In genomic region chr9:91678807-91679206, GRCh38 we compare ENCODE assay signal across 25 cellular contexts.
"Had no signal": no experiment of that assay in that cellular context is flagged by ENCODE, and none has a peak within 500 bp of the region (broad histone marks: within the 10 kb centered on the region; RNA-seq: fewer than 3 reads in every experiment).

No MANE protein-coding gene starts in this region.

- H3K9me3 ChIP-seq: psoas muscle, tibial nerve, vagina had no signal

- H3K27ac Mint-ChIP-seq: activated CD4-positive, alpha-beta T cell treated with anti-CD3 and anti-CD28 coated beads, Interleukin-2, amount 10 ng/mL, durations not matched to agents 7 days and 5 days; activated CD8-positive, alpha-beta memory T cell treated with anti-CD3 and anti-CD28 coated beads, Interleukin-2, amount 10 ng/mL, durations not matched to agents 7 days and 5 days; activated CD8-positive, alpha-beta T cell treated with anti-CD3 and anti-CD28 coated beads for 36 hours; activated naive CD4-positive, alpha-beta T cell treated with anti-CD3 and anti-CD28 coated beads, Interleukin-2, amount 50 U/mL, for 24 hours; brain; immature natural killer cell; natural killer cell treated with Interleukin-12 subunit alpha and Interleukin-12 subunit beta and Interleukin-15 and Interleukin-18, amount 100 ng/mL, for 72 hours; stimulated activated effector memory CD8-positive, alpha-beta T cell treated with anti-CD3 and anti-CD28 coated beads, Interleukin-12 subunit alpha, Interleukin-12 subunit beta, amount 100 ng/mL, for 72 hours; stimulated activated naive CD8-positive, alpha-beta T cell treated with anti-CD3 and anti-CD28 coated beads, Interleukin-15, amount 100 ng/mL, for 72 hours had no signal

- H3K36me3 Mint-ChIP-seq: activated CD8-positive, alpha-beta memory T cell treated with anti-CD3 and anti-CD28 coated beads, Interleukin-2, amount 10 ng/mL, durations not matched to agents 7 days and 5 days; activated naive CD4-positive, alpha-beta T cell treated with anti-CD3 and anti-CD28 coated beads, Interleukin-2, amount 50 U/mL, for 24 hours; brain; immature natural killer cell; natural killer cell treated with Interleukin-12 subunit alpha and Interleukin-12 subunit beta and Interleukin-15 and Interleukin-18, amount 100 ng/mL, for 72 hours; stimulated activated effector memory CD8-positive, alpha-beta T cell treated with anti-CD3 and anti-CD28 coated beads, Interleukin-12 subunit alpha, Interleukin-12 subunit beta, amount 100 ng/mL, for 72 hours had no signal

- H3K4me1 ChIP-seq: psoas muscle, vagina had no signal

- H3K4me3 Mint-ChIP-seq: activated CD4-positive, alpha-beta T cell treated with anti-CD3 and anti-CD28 coated beads, Interleukin-2, amount 10 ng/mL, durations not matched to agents 7 days and 5 days; activated CD8-positive, alpha-beta memory T cell treated with anti-CD3 and anti-CD28 coated beads, Interleukin-2, amount 10 ng/mL, durations not matched to agents 7 days and 5 days; activated CD8-positive, alpha-beta T cell treated with anti-CD3 and anti-CD28 coated beads for 36 hours; activated naive CD4-positive, alpha-beta T cell treated with anti-CD3 and anti-CD28 coated beads, Interleukin-2, amount 50 U/mL, for 24 hours; immature natural killer cell; natural killer cell treated with Interleukin-12 subunit alpha and Interleukin-12 subunit beta and Interleukin-15 and Interleukin-18, amount 100 ng/mL, for 72 hours; stimulated activated effector memory CD8-positive, alpha-beta T cell treated with anti-CD3 and anti-CD28 coated beads, Interleukin-12 subunit alpha, Interleukin-12 subunit beta, amount 100 ng/mL, for 72 hours; stimulated activated naive CD8-positive, alpha-beta T cell treated with anti-CD3 and anti-CD28 coated beads, Interleukin-15, amount 100 ng/mL, for 72 hours had no signal

- H3K4me1 Mint-ChIP-seq: activated naive CD4-positive, alpha-beta T cell treated with anti-CD3 and anti-CD28 coated beads, Interleukin-2, amount 50 U/mL, for 24 hours had no signal

- H3K27me3 ChIP-seq: tibial nerve, vagina had no signal

- H3K4me3 ChIP-seq: psoas muscle, tibial nerve, vagina had no signal

- H3K36me3 ChIP-seq: tibial nerve, vagina had no signal

- DNase-seq: activated CD4-positive, alpha-beta T cell treated with anti-CD3 and anti-CD28 coated beads, Interleukin-2, amount 10 ng/mL, durations not matched to agents 7 days and 5 days; activated CD8-positive, alpha-beta memory T cell treated with anti-CD3 and anti-CD28 coated beads, Interleukin-2, amount 10 ng/mL, durations not matched to agents 7 days and 5 days; activated CD8-positive, alpha-beta T cell treated with anti-CD3 and anti-CD28 coated beads for 36 hours; activated gamma-delta T cell treated with Interleukin-2 at 50 U/mL for 16 hours; activated T-cell treated with anti-CD3 and anti-CD28 coated beads for 4 hours; aorta; dermis blood vessel endothelial cell; effector CD8-positive, alpha-beta T cell; foreskin melanocyte; immature natural killer cell; kidney glomerular epithelial cell; left ventricle myocardium superior; mammary epithelial cell; psoas muscle; right cardiac atrium; stimulated activated CD4-positive, alpha-beta T cell treated with anti-CD3 and anti-CD28 coated beads, Interleukin-2, amount 100 ng/mL, for 24 hours; stimulated activated naive CD8-positive, alpha-beta T cell treated with anti-CD3 and anti-CD28 coated beads, Interleukin-15, amount 100 ng/mL, for 72 hours; T-helper 9 cell had no signal

- ATAC-seq: activated CD4-positive, CD25-positive, alpha-beta regulatory T cell treated with anti-CD3 and anti-CD28 coated beads, Interleukin-2, amount 50 U/mL, for 24 hours; activated CD8-positive, alpha-beta memory T cell treated with anti-CD3 and anti-CD28 coated beads, Interleukin-2, amount 10 ng/mL, durations not matched to agents 7 days and 5 days; activated CD8-positive, alpha-beta T cell treated with anti-CD3 and anti-CD28 coated beads for 36 hours; left ventricle myocardium superior; natural killer cell treated with Interleukin-12 subunit alpha and Interleukin-12 subunit beta and Interleukin-15 and Interleukin-18, amount 100 ng/mL, for 72 hours; psoas muscle; right cardiac atrium; stimulated activated effector memory CD8-positive, alpha-beta T cell treated with anti-CD3 and anti-CD28 coated beads, Interleukin-12 subunit alpha, Interleukin-12 subunit beta, amount 100 ng/mL, for 72 hours; stimulated activated naive CD8-positive, alpha-beta T cell treated with anti-CD3 and anti-CD28 coated beads, Interleukin-15, amount 100 ng/mL, for 72 hours had no signal

- H3K27ac ChIP-seq: psoas muscle, tibial nerve, vagina had no signal

- H3K9me3 Mint-ChIP-seq: activated CD4-positive, alpha-beta T cell treated with anti-CD3 and anti-CD28 coated beads, Interleukin-2, amount 10 ng/mL, durations not matched to agents 7 days and 5 days; activated CD8-positive, alpha-beta T cell treated with anti-CD3 and anti-CD28 coated beads for 36 hours; activated naive CD4-positive, alpha-beta T cell treated with anti-CD3 and anti-CD28 coated beads, Interleukin-2, amount 50 U/mL, for 24 hours; immature natural killer cell; natural killer cell treated with Interleukin-12 subunit alpha and Interleukin-12 subunit beta and Interleukin-15 and Interleukin-18, amount 100 ng/mL, for 72 hours; stimulated activated effector memory CD8-positive, alpha-beta T cell treated with anti-CD3 and anti-CD28 coated beads, Interleukin-12 subunit alpha, Interleukin-12 subunit beta, amount 100 ng/mL, for 72 hours; stimulated activated naive CD8-positive, alpha-beta T cell treated with anti-CD3 and anti-CD28 coated beads, Interleukin-15, amount 100 ng/mL, for 72 hours had no signal
